13 cellular contexts compared by ENCODE assay signal in genomic region chr11:73390601-73391565, GRCh38. TPM values are rescaled to one million over a fixed set of nuclear protein-coding genes. Genes with fewer than 3 reads are reported as not detected.
DNase-seq lines count a peak whose midpoint lies in the region; ATAC-seq and TF ChIP-seq lines count a peak whose summit lies in the region.
"Had no signal": no experiment of that assay in that cellular context is flagged by ENCODE, and none has a peak within 500 bp of the region (broad histone marks: within the 10 kb centered on the region; RNA-seq: fewer than 3 reads in every experiment).

No MANE protein-coding gene starts in this region.

- intact Hi-C loops in left ventricle myocardium superior (cut with micrococcal nuclease) = no loop called here
- intact Hi-C loops in Right ventricle myocardium inferior (cut with DNase I) = no loop called here
- intact Hi-C loops in activated B cell treated with CpG ODN at 0.5 μM for 24 hours (cut with micrococcal nuclease) = no loop called here
- intact Hi-C loops in ascending aorta (cut with DNase I) = no loop called here

- H3K79me2 ChIP-seq in neural cell (replicated peaks; ENCODE audit: insufficient read depth, low read length) = no peaks in the 10 kb centered on the region

- DNase-seq in left ventricle myocardium superior = peak; percentile 19
- DNase-seq in Right ventricle myocardium inferior (ENCODE audit: missing footprints) = no peak
- no peak for DNase-seq in activated B cell treated with CpG ODN at 0.5 μM for 24 hours
- DNase-seq in ascending aorta (ENCODE audit: low spot score in 2 of 2) = no peak
- no peak for DNase-seq in MG63
- DNase-seq: AML-193, NCI-H1105, NCI-H1694 treated with DMSO at 0.1 percent for 48 hours, PC-9, SK-N-SH had no signal

- no peak overlapping the region for H3K4me3 ChIP-seq in neural cell (ENCODE audit: low read length)
- no peak overlapping the region for H3K4me3 ChIP-seq in ascending aorta
- no peak overlapping the region for H3K4me3 ChIP-seq in MG63
- H3K4me3 ChIP-seq: PC-9 had no signal

- no peak overlapping the region for H3K4me3 Mint-ChIP-seq in activated B cell treated with CpG ODN at 0.5 μM for 24 hours
- H3K4me3 Mint-ChIP-seq: CD4-positive, alpha-beta memory T cell had no signal

- H3K27ac Mint-ChIP-seq in activated B cell treated with CpG ODN at 0.5 μM for 24 hours = peak overlapping the region; percentile 30

- H3K27me3 Mint-ChIP-seq in activated B cell treated with CpG ODN at 0.5 μM for 24 hours = no peaks in the 10 kb centered on the region
- H3K27me3 Mint-ChIP-seq: CD4-positive, alpha-beta memory T cell had no signal

- no peak overlapping the region for H3K4me2 ChIP-seq in neural cell (ENCODE audit: low read length)
- H3K4me2 ChIP-seq: PC-9, SK-N-SH had no signal

- H3K27me3 ChIP-seq in neural cell (ENCODE audit: insufficient read depth, low read depth, low read length) (no peaks in the 10 kb centered on the region), ascending aorta (no peaks in the 10 kb centered on the region), MG63 (no peaks in the 10 kb centered on the region)

- H3K27ac ChIP-seq in neural cell (ENCODE audit: low read length) = no peak overlapping the region
- no peak overlapping the region for H3K27ac ChIP-seq in ascending aorta
- H3K27ac ChIP-seq: PC-9 had no signal

- no peak overlapping the region for H2AFZ ChIP-seq in neural cell (ENCODE audit: low read depth, low read length)
- H2AFZ ChIP-seq: PC-9 had no signal

- H3K9me3 ChIP-seq in neural cell (ENCODE audit: low read length) (no peaks in the 10 kb centered on the region), ascending aorta (no peaks in the 10 kb centered on the region), MG63 (no peaks in the 10 kb centered on the region)
- H3K9me3 ChIP-seq: SK-N-SH had no signal

- no peaks in the 10 kb centered on the region for H3F3A ChIP-seq in neural cell (ENCODE audit: insufficient read depth, low read length, poor library complexity, severe bottlenecking)

- no peak for TF ChIP-seq RAD21 in neural cell (conservative IDR thresholded peaks at IDR 0.05)

- no peak for TF ChIP-seq EP300 in neural cell (conservative IDR thresholded peaks at IDR 0.05; ENCODE audit: poor library complexity, severe bottlenecking)

- H3K4me1 Mint-ChIP-seq in activated B cell treated with CpG ODN at 0.5 μM for 24 hours = peaks cover 53% of the 10 kb centered on the region

- no peak overlapping the region for H3K9ac ChIP-seq in neural cell (ENCODE audit: low read length)
- H3K9ac ChIP-seq: SK-N-SH had no signal

- POLR2A ChIA-PET in activated B cell treated with CpG ODN at 0.5 μM for 24 hours (lab: Charles Lee) = interaction anchor here (1.1 to 3.3 kb wide), 3 partner anchors 9 to 39 kb away, joined by 3 to 22 read pairs (median 3); no protein-coding TSS in a partner anchor

- no peak for ATAC-seq in left ventricle myocardium superior
- no peak for ATAC-seq in Right ventricle myocardium inferior
- no peak for ATAC-seq in activated B cell treated with CpG ODN at 0.5 μM for 24 hours (ENCODE audit: low read depth)
- no peak for ATAC-seq in HG02588 (IDR thresholded peaks at IDR 0.05; ENCODE audit: unreplicated experiment)

- H3K9me3 Mint-ChIP-seq in activated B cell treated with CpG ODN at 0.5 μM for 24 hours = no peaks in the 10 kb centered on the region

- H3K4me1 ChIP-seq in ascending aorta = no peaks in the 10 kb centered on the region

- H3K9me2 ChIP-seq in neural cell (ENCODE audit: insufficient read depth, low read length) = no peaks in the 10 kb centered on the region
- H3K9me2 ChIP-seq: SK-N-SH had no signal

- no peaks in the 10 kb centered on the region for H4K20me1 ChIP-seq in neural cell (ENCODE audit: insufficient read depth)

- no peaks in the 10 kb centered on the region for H3K36me3 ChIP-seq in neural cell (ENCODE audit: insufficient read depth, low read length)
- no peaks in the 10 kb centered on the region for H3K36me3 ChIP-seq in ascending aorta
- peaks cover 13% of the 10 kb centered on the region for H3K36me3 ChIP-seq in MG63

- CTCF ChIA-PET in activated B cell treated with CpG ODN at 0.5 μM for 24 hours (lab: Charles Lee) = interaction anchor here (1.2 to 5.1 kb wide), 4 partner anchors 18 to 40 kb away, joined by 3 to 148 read pairs (median 18); no protein-coding TSS in a partner anchor

- no peak for TF ChIP-seq CTCF in activated B cell treated with CpG ODN at 0.5 μM for 24 hours (IDR thresholded peaks at IDR 0.05)
- TF ChIP-seq CTCF in neural cell (IDR thresholded peaks at IDR 0.05; ENCODE audit: poor library complexity, severe bottlenecking) = no peak
- no peak for TF ChIP-seq CTCF in ascending aorta (IDR thresholded peaks at IDR 0.05)

- peaks cover 63% of the 10 kb centered on the region for H3K36me3 Mint-ChIP-seq in activated B cell treated with CpG ODN at 0.5 μM for 24 hours (ENCODE audit: low read depth)

TF ChIP-seq in neural cell, 6 proteins besides CTCF, POLR2A, EP300 and RAD21:
- TF ChIP-seq POLR2AphosphoS5 (IDR thresholded peaks at IDR 0.05) (peak; percentile 35), REST (IDR thresholded peaks at IDR 0.05; ENCODE audit: borderline replicate concordance) (no peak)
TF ChIP-seq in neural cell: peak in this region for 1.

RNA-seq across cellular contexts. Expression of gene RELT, which starts 14.7 kb away (rescaled TPM):
- total RNA-seq in left ventricle myocardium superior = 1.8 TPM
- total RNA-seq in Right ventricle myocardium inferior = 2.3 TPM
- total RNA-seq in activated B cell treated with CpG ODN at 0.5 μM for 24 hours = 81.8 and 90.1 TPM in 2 replicates
- 12.4 and 13.0 TPM in 2 replicates for polyA plus RNA-seq in neural cell
- polyA minus RNA-seq in neural cell = 7.8 and 8.2 TPM in 2 replicates
- total RNA-seq in ascending aorta = 25.7 TPM
- total RNA-seq in MG63 (2014; rRNA removed; shearing (Covaris generic); ENCODE audit: low replicate concordance) = 3.2 and 5.0 TPM in 2 replicates
